In genomic region chr14:60247994-60248696, GRCh38 we compare ENCODE assay signal across 8 cellular contexts. TPM values are rescaled to one million over a fixed set of nuclear protein-coding genes. Genes with fewer than 3 reads are reported as not detected.
DNase-seq lines count a peak whose midpoint lies in the region.

No MANE protein-coding gene starts in this region.

- no peaks in the 10 kb centered on the region for H3K27me3 ChIP-seq in HAP-1 (ENCODE audit: low read depth)
- no peaks in the 10 kb centered on the region for H3K27me3 ChIP-seq in MG63
- H3K27me3 ChIP-seq in SJSA1 (replicated peaks), result no peaks in the 10 kb centered on the region

- H3K4me3 ChIP-seq in HAP-1 (peak overlapping the region; percentile 43), MG63 (peak overlapping the region; percentile 61), SJSA1 (peak overlapping the region; percentile 81)

- in situ Hi-C loops in HAP-1 (cut with MboI; ENCODE audit: low sequenced_read_pairs), result no loop called here

- no peaks in the 10 kb centered on the region for H3K36me3 ChIP-seq in HAP-1 (replicated peaks)
- no peaks in the 10 kb centered on the region for H3K36me3 ChIP-seq in MG63
- H3K36me3 ChIP-seq in SJSA1, result no peaks in the 10 kb centered on the region

- H3K4me1 ChIP-seq in HAP-1 (peaks cover 33% of the 10 kb centered on the region), SJSA1 (replicated peaks) (peaks cover 17% of the 10 kb centered on the region)

- H3K9me3 ChIP-seq in HAP-1 (no peaks in the 10 kb centered on the region), MG63 (no peaks in the 10 kb centered on the region), SJSA1 (replicated peaks) (no peaks in the 10 kb centered on the region)

- peak; percentile 92 for DNase-seq in EL
- peak; percentile 90 to 92 for DNase-seq in HAP-1 (ENCODE audit: low spot score in 2 of 2)
- peak; percentile 88 for DNase-seq in MG63
- DNase-seq in SJSA1 (ENCODE audit: low read depth in 1 of 2, low spot score in 2 of 2), result peak; percentile 75 to 78
- peak; percentile 84 for DNase-seq in activated naive CD4-positive, alpha-beta T cell treated with anti-CD3 and anti-CD28 coated beads, Interleukin-2, amount 50 U/mL, for 16 hours
- peak; percentile 97 for DNase-seq in globus pallidus (ENCODE audit: low spot score)
- peak; percentile 80 for DNase-seq in non-pigmented ciliary epithelial cell (ENCODE audit: low read depth)
- peak; percentile 99 for DNase-seq in superior temporal gyrus (ENCODE audit: extremely low spot score)

- peak overlapping the region; percentile 88 for H3K27ac ChIP-seq in SJSA1

RNA-seq across cellular contexts. Expression of gene PPM1A, which starts 0.9 kb away (rescaled TPM):
- total RNA-seq in MG63 (2014; rRNA removed; shearing (Covaris generic); ENCODE audit: low replicate concordance), result 16.0 and 32.5 TPM in 2 replicates
- total RNA-seq in SJSA1 (2014; rRNA removed; shearing (Covaris generic)), result 7.8 and 13.7 TPM in 2 replicates

Comparison
In these comparisons a context has a peak if more than half of its experiments do, and no peak if none do; other contexts are left out.
1. Peak in every context shown above with its lines: DNase-seq, H3K4me3 ChIP-seq and H3K27ac ChIP-seq.